25 cellular contexts compared by ENCODE assay signal in the genomic region with DNA sequence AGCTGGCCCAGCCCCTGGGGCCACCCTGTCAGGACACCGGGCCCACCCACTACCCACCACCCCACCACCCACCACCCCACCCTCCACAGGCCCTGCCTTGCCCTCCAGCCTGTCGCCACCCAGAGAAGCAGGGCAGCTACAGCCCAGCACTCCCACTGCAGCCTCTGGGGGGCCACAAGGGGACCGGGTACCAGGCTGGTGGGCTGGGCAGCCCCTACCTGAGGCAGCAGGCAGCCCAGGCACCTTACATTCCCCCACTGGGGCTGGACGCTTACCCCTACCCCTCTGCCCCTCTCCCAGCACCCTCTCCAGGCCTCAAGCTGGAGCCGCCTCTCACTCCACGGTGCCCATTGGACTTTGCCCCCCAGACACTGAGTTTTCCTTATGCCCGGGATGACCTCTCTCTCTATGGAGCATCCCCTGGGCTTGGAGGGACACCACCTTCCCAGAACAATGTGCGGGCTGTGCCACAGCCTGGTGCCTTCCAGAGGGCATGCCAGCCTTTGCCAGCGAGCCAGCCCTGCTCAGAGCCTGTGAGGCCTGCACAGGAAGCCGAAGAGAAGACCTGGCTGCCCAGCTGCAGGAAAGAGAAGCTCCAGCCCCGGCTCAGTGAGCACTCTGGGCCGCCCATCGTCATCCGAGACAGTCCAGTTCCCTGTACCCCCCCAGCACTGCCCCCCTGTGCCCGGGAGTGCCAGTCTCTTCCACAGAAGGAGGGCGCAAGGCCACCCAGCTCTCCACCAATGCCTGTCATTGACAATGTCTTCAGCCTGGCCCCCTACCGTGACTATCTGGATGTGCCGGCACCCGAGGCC. TPM values are rescaled to one million over a fixed set of nuclear protein-coding genes. Genes with fewer than 3 reads are reported as not detected.
DNase-seq lines count a peak whose midpoint lies in the region; ATAC-seq, FAIRE-seq and TF ChIP-seq lines count a peak whose summit lies in the region.
"Had no signal": no experiment of that assay in that cellular context is flagged by ENCODE, and none has a peak within 500 bp of the region (broad histone marks: within the 10 kb centered on the region; RNA-seq: fewer than 3 reads in every experiment).

No MANE protein-coding gene starts in this region.

- DNase-seq in activated CD8-positive, alpha-beta memory T cell treated with anti-CD3 and anti-CD28 coated beads, Interleukin-2, amount 10 ng/mL, durations not matched to agents 7 days and 5 days, result no peak
- no peak for DNase-seq in activated CD8-positive, alpha-beta memory T cell treated with anti-CD3 and anti-CD28 coated beads for 24 hours
- DNase-seq in GM12878 (ENCODE audit: low read depth, low spot score), result no peak
- DNase-seq in stimulated activated effector memory CD8-positive, alpha-beta T cell treated with anti-CD3 and anti-CD28 coated beads, Interleukin-12 subunit alpha, Interleukin-12 subunit beta, amount 100 ng/mL, for 72 hours (ENCODE audit: low spot score in 2 of 2), result no peak
- DNase-seq in midbrain (lab: John Stamatoyannopoulos, UW), result no peak
- DNase-seq in GM19238 (ENCODE audit: insufficient read length, low spot score), result no peak
- DNase-seq: 8988T, AML-193, DMS79 treated with DMSO at 0.1 percent for 48 hours, GOT3, HCEC 1CT, Karpas-422, NCI-H1694 treated with DMSO at 0.1 percent for 48 hours, NCI-H2081 treated with DMSO at 0.1 percent for 48 hours, NCI-H2171 treated with DMSO at 0.1 percent for 48 hours, NCI-H524 treated with DMSO at 0.1 percent for 48 hours, NCI-H82, SHP77 treated with DMSO at 0.1 percent for 48 hours, SW 1271 had no signal

- H3F3A ChIP-seq in Loucy (ENCODE audit: low read depth), result no peaks in the 10 kb centered on the region

- no peak overlapping the region for H3K27ac ChIP-seq in GM12878 (ENCODE audit: control insufficient read depth, insufficient read depth)
- H3K27ac ChIP-seq: SK-N-MC had no signal

- H3K4me3 Mint-ChIP-seq in activated CD8-positive, alpha-beta memory T cell treated with anti-CD3 and anti-CD28 coated beads, Interleukin-2, amount 10 ng/mL, durations not matched to agents 7 days and 5 days, result no peak overlapping the region
- H3K4me3 Mint-ChIP-seq in stimulated activated effector memory CD8-positive, alpha-beta T cell treated with anti-CD3 and anti-CD28 coated beads, Interleukin-12 subunit alpha, Interleukin-12 subunit beta, amount 100 ng/mL, for 72 hours, result no peak overlapping the region

- in situ Hi-C loops in GM12878 (cut with MboI), result no loop called here

- H2AFZ ChIP-seq in Loucy (ENCODE audit: low read length), result no peak overlapping the region
- H2AFZ ChIP-seq in GM12878 (ENCODE audit: control insufficient read depth, low read depth, low read length), result no peak overlapping the region

- no peak for FAIRE-seq in GM12878 (lab: Jason Lieb, UNC)

- no peak overlapping the region for H3K4me3 ChIP-seq in Loucy (ENCODE audit: low read length, poor library complexity, severe bottlenecking)
- H3K4me3 ChIP-seq in GM12878, result peak overlapping the region; percentile 52; the same call in 1 of the 2 replicates
- H3K4me3 ChIP-seq: SK-N-MC had no signal

- RAD21 ChIA-PET in GM12878 (lab: Charles Lee; ENCODE audit: unreplicated experiment), result interaction anchor here (3.0 kb wide), 1 partner anchor 177 kb away, joined by 13 read pairs; no protein-coding TSS in a partner anchor

- TSS peak; percentile 0 for BruUV-seq in GM12878 (replicated peaks; lab: Mats Ljungman, UMichigan)

- peaks cover 51% of the 10 kb centered on the region for H3K4me1 Mint-ChIP-seq in activated CD8-positive, alpha-beta memory T cell treated with anti-CD3 and anti-CD28 coated beads, Interleukin-2, amount 10 ng/mL, durations not matched to agents 7 days and 5 days
- H3K4me1 Mint-ChIP-seq in stimulated activated effector memory CD8-positive, alpha-beta T cell treated with anti-CD3 and anti-CD28 coated beads, Interleukin-12 subunit alpha, Interleukin-12 subunit beta, amount 100 ng/mL, for 72 hours, result peaks cover 51% of the 10 kb centered on the region

- 81% methylated on average over 19 of the region's 19 CpGs for WGBS in GM12878 (ENCODE audit: insufficient coverage, insufficient replicate concordance, low lambda C conversion rate, missing lambda C conversion rate)

- intact Hi-C loops in GM12878 (cut with micrococcal nuclease; ENCODE audit: unreplicated experiment), result no loop called here

- no peaks in the 10 kb centered on the region for H3K9me2 ChIP-seq in Loucy (replicated peaks; ENCODE audit: low read depth, low read length)

- H4K20me1 ChIP-seq in Loucy (ENCODE audit: insufficient read depth, low read length, poor library complexity, severe bottlenecking) (peaks cover 98% of the 10 kb centered on the region), GM12878 (ENCODE audit: control insufficient read depth, insufficient read depth) (peaks cover 62% of the 10 kb centered on the region)

- SMC1A ChIA-PET in GM12878 (lab: Charles Lee; ENCODE audit: uncharacterized antibody, unreplicated experiment), result interaction anchor here (1.4 to 5.0 kb wide), 3 partner anchors 169 to 181 kb away, joined by 4 to 49 read pairs (median 21); no protein-coding TSS in a partner anchor

- H3K36me3 Mint-ChIP-seq in activated CD8-positive, alpha-beta memory T cell treated with anti-CD3 and anti-CD28 coated beads, Interleukin-2, amount 10 ng/mL, durations not matched to agents 7 days and 5 days, result peaks cover 41% of the 10 kb centered on the region
- peaks cover 58% of the 10 kb centered on the region for H3K36me3 Mint-ChIP-seq in stimulated activated effector memory CD8-positive, alpha-beta T cell treated with anti-CD3 and anti-CD28 coated beads, Interleukin-12 subunit alpha, Interleukin-12 subunit beta, amount 100 ng/mL, for 72 hours
- H3K36me3 Mint-ChIP-seq: IgD-negative memory B cell had no signal

- H3K9me3 Mint-ChIP-seq in activated CD8-positive, alpha-beta memory T cell treated with anti-CD3 and anti-CD28 coated beads, Interleukin-2, amount 10 ng/mL, durations not matched to agents 7 days and 5 days (ENCODE audit: low read depth), result no peaks in the 10 kb centered on the region
- H3K9me3 Mint-ChIP-seq in stimulated activated effector memory CD8-positive, alpha-beta T cell treated with anti-CD3 and anti-CD28 coated beads, Interleukin-12 subunit alpha, Interleukin-12 subunit beta, amount 100 ng/mL, for 72 hours, result no peaks in the 10 kb centered on the region
- H3K9me3 Mint-ChIP-seq: CD14-positive monocyte, IgD-negative memory B cell had no signal

- no peaks in the 10 kb centered on the region for H3K27me3 ChIP-seq in Loucy (ENCODE audit: insufficient read depth, low read length, poor library complexity, severe bottlenecking)
- H3K27me3 ChIP-seq in GM12878 (replicated peaks in 1 of 2; ENCODE audit: control insufficient read depth in 2 of 2, insufficient read depth in 2 of 2, low read length in 1 of 2), result no peaks in the 10 kb centered on the region

- no peak overlapping the region for H3K9ac ChIP-seq in Loucy (ENCODE audit: low read depth, low read length, poor library complexity, severe bottlenecking)
- no peak overlapping the region for H3K9ac ChIP-seq in GM12878 (ENCODE audit: control insufficient read depth, insufficient read depth, low read length)

- TF ChIP-seq RAD21 in GM12878 (IDR thresholded peaks at IDR 0.05; ENCODE audit: insufficient read depth, low read depth, low read length), result no peak

- CTCF ChIA-PET in activated CD8-positive, alpha-beta memory T cell treated with anti-CD3 and anti-CD28 coated beads, Interleukin-2, amount 10 ng/mL, durations not matched to agents 7 days and 5 days (lab: Charles Lee), result interaction anchor here (1.5 to 3.9 kb wide), 2 partner anchors 177 to 181 kb away, joined by 10 to 38 read pairs; a partner anchor contains a TSS
- CTCF ChIA-PET in GM12878 (lab: Yijun Ruan, JAX), result interaction anchor here (1.2 to 7.5 kb wide), 2 partner anchors 177 to 596 kb away, joined by 3 to 95 read pairs; no protein-coding TSS in a partner anchor

- H3K27ac Mint-ChIP-seq in activated CD8-positive, alpha-beta memory T cell treated with anti-CD3 and anti-CD28 coated beads, Interleukin-2, amount 10 ng/mL, durations not matched to agents 7 days and 5 days, result peak overlapping the region; percentile 11
- H3K27ac Mint-ChIP-seq in stimulated activated effector memory CD8-positive, alpha-beta T cell treated with anti-CD3 and anti-CD28 coated beads, Interleukin-12 subunit alpha, Interleukin-12 subunit beta, amount 100 ng/mL, for 72 hours, result peak overlapping the region; percentile 20

- H3K79me2 ChIP-seq in Loucy (ENCODE audit: insufficient read depth, low read length), result peaks cover 100% of the 10 kb centered on the region
- peaks cover 100% of the 10 kb centered on the region for H3K79me2 ChIP-seq in GM12878 (ENCODE audit: control insufficient read depth, insufficient read depth, low read length)

- H3K36me3 ChIP-seq in Loucy (ENCODE audit: insufficient read depth, low read length) (peaks cover 66% of the 10 kb centered on the region), GM12878 (ENCODE audit: control insufficient read depth in 2 of 2, insufficient read depth in 2 of 2, low read length in 1 of 2) (peaks cover 56 to 66% of the 10 kb centered on the region in 2 experiments)

- no peak for TF ChIP-seq EP300 in GM12878 (IDR thresholded peaks at IDR 0.05; ENCODE audit: borderline replicate concordance in 1 of 2, control insufficient read depth in 1 of 2, low read depth in 2 of 2, low read length in 2 of 2)

- peaks cover 59% of the 10 kb centered on the region for H3K4me1 ChIP-seq in Loucy (ENCODE audit: insufficient read depth, low read length, poor library complexity, severe bottlenecking)
- H3K4me1 ChIP-seq in GM12878 (ENCODE audit: control insufficient read depth, insufficient read depth, low read length), result peaks cover 19% of the 10 kb centered on the region

- no peaks in the 10 kb centered on the region for H3K27me3 Mint-ChIP-seq in activated CD8-positive, alpha-beta memory T cell treated with anti-CD3 and anti-CD28 coated beads, Interleukin-2, amount 10 ng/mL, durations not matched to agents 7 days and 5 days
- H3K27me3 Mint-ChIP-seq: IgD-negative memory B cell had no signal

- H3K9me3 ChIP-seq in Loucy (ENCODE audit: insufficient read depth, low read depth, low read length) (no peaks in the 10 kb centered on the region), GM12878 (replicated peaks; ENCODE audit: control insufficient read depth, insufficient read depth, low read length) (no peaks in the 10 kb centered on the region)

- ATAC-seq in activated CD8-positive, alpha-beta memory T cell treated with anti-CD3 and anti-CD28 coated beads, Interleukin-2, amount 10 ng/mL, durations not matched to agents 7 days and 5 days, result no peak
- no peak for ATAC-seq in GM12878
- ATAC-seq in stimulated activated effector memory CD8-positive, alpha-beta T cell treated with anti-CD3 and anti-CD28 coated beads, Interleukin-12 subunit alpha, Interleukin-12 subunit beta, amount 100 ng/mL, for 72 hours, result no peak
- ATAC-seq in HG02981 (IDR thresholded peaks at IDR 0.05; ENCODE audit: unreplicated experiment), result no peak

- TF ChIP-seq POLR2A in GM12878 (IDR thresholded peaks at IDR 0.05; ENCODE audit: low read depth, low read length), result peak; percentile 8; the same call in 1 of the 2 replicates

- POLR2A ChIA-PET in GM12878 (lab: Charles Lee), result interaction anchor here (0.8 kb wide), 1 partner anchor 161 kb away, joined by 3 read pairs; no protein-coding TSS in a partner anchor

- H3K4me2 ChIP-seq in Loucy (ENCODE audit: low read depth, low read length, poor library complexity, severe bottlenecking) (peak overlapping the region; percentile 79), GM12878 (ENCODE audit: control insufficient read depth, insufficient read depth) (peak overlapping the region; percentile 64)

- TF ChIP-seq CTCF in Loucy (conservative IDR thresholded peaks at IDR 0.05; ENCODE audit: low read length) (no peak), GM12878 (IDR thresholded peaks at IDR 0.05 in 2 of 3, conservative IDR thresholded peaks at IDR 0.05 in 1 of 3; ENCODE audit: control insufficient read depth in 2 of 3, extremely low read depth in 1 of 3, insufficient read depth in 1 of 3, low read depth in 3 of 3, low read length in 3 of 3) (no peak)

RNA-seq across cellular contexts. Expression of a gene that starts 5.3 kb away (rescaled TPM):
- total RNA-seq in activated CD8-positive, alpha-beta memory T cell treated with anti-CD3 and anti-CD28 coated beads, Interleukin-2, amount 10 ng/mL, durations not matched to agents 7 days and 5 days, result 10 to 100 TPM; 62.8 to 63.0 TPM
- total RNA-seq in GM12878 (2013; cell fraction: nucleolus; rRNA removed), result 108 and 121 TPM in 2 replicates
- total RNA-seq in GM12878 (2014; rRNA removed) (38.5 and 48.8 TPM in 2 replicates), GM12878 (2014; rRNA removed; fragmentation: Illumina TruSeq; extraction: Trizol) (15.2 and 18.1 TPM in 2 replicates), GM12878 (2021) (128 and 139 TPM in 2 replicates)
- polyA plus RNA-seq in GM12878 (2011; ENCODE audit: low read depth), result 33.7 TPM
- polyA plus RNA-seq in GM12878 (2011; rRNA removed) (3.2 and 10.2 TPM in 2 replicates), GM12878 (2014; fragmentation: Illumina TruSeq; extraction: Trizol) (10.5 and 31.2 TPM in 2 replicates), GM12878 (2014; fragmentation: Nextera tagmentation; extraction: Ambion mirVana) (1 to 10 TPM; 2.3 to 4.9 TPM), GM12878 (2014; rRNA removed) (40.6 and 54.3 TPM in 2 replicates), GM12878 (2016; fragmentation: Nextera tagmentation; extraction: Ambion mirVana) (10 to 100 TPM; 34.7 to 39.0 TPM)
- 15.1 and 18.0 TPM in 2 replicates for polyA plus RNA-seq in GM12878 (2011; cell fraction: cytosol; rRNA removed)
- 44.7 and 61.7 TPM in 2 replicates for polyA plus RNA-seq in GM12878 (2011; cell fraction: nucleus; rRNA removed)
- polyA plus RNA-seq in GM12878 (2012), result 64.9 and 75.4 TPM in 2 replicates
- polyA minus RNA-seq in GM12878 (2011; rRNA and poly(A)+ RNA removed), result 29.1 and 50.3 TPM in 2 replicates
- 37.0 and 37.7 TPM in 2 replicates for polyA minus RNA-seq in GM12878 (2011; cell fraction: cytosol; rRNA and poly(A)+ RNA removed)
- 39.8 and 79.0 TPM in 2 replicates for polyA minus RNA-seq in GM12878 (2011; cell fraction: nucleus; rRNA and poly(A)+ RNA removed)

RNA-seq across cellular contexts. Expression of a gene that starts 51.1 kb away (rescaled TPM):
- total RNA-seq in activated CD8-positive, alpha-beta memory T cell treated with anti-CD3 and anti-CD28 coated beads, Interleukin-2, amount 10 ng/mL, durations not matched to agents 7 days and 5 days, result not detected
- not detected in 2 replicates for total RNA-seq in GM12878 (2013; cell fraction: nucleolus; rRNA removed)
- total RNA-seq in GM12878 (2014; rRNA removed) (not detected in 2 replicates), GM12878 (2014; rRNA removed; fragmentation: Illumina TruSeq; extraction: Trizol) (not detected in 2 replicates), GM12878 (2021) (not detected in 2 replicates)
- not detected for polyA plus RNA-seq in GM12878 (2011; ENCODE audit: low read depth)
- polyA plus RNA-seq in GM12878 (2011; rRNA removed) (not detected in 2 replicates), GM12878 (2014; fragmentation: Illumina TruSeq; extraction: Trizol) (not detected in 2 replicates), GM12878 (2014; fragmentation: Nextera tagmentation; extraction: Ambion mirVana) (not detected), GM12878 (2014; rRNA removed) (not detected in 2 replicates), GM12878 (2016; fragmentation: Nextera tagmentation; extraction: Ambion mirVana) (not detected)
- 0.03 TPM in 1 of 2 replicates, not detected in the other for polyA plus RNA-seq in GM12878 (2011; cell fraction: cytosol; rRNA removed)
- not detected in 2 replicates for polyA plus RNA-seq in GM12878 (2011; cell fraction: nucleus; rRNA removed)
- polyA plus RNA-seq in GM12878 (2012), result 0.08 TPM in 1 of 2 replicates, not detected in the other
- not detected in 2 replicates for polyA minus RNA-seq in GM12878 (2011; rRNA and poly(A)+ RNA removed)
- polyA minus RNA-seq in GM12878 (2011; cell fraction: cytosol; rRNA and poly(A)+ RNA removed), result not detected in 2 replicates
- polyA minus RNA-seq in GM12878 (2011; cell fraction: nucleus; rRNA and poly(A)+ RNA removed), result not detected in 2 replicates
- total RNA-seq: MCF 10A had no signal
- polyA plus RNA-seq: CD14-positive monocyte, IgD-negative memory B cell had no signal
